In the genomic region with DNA sequence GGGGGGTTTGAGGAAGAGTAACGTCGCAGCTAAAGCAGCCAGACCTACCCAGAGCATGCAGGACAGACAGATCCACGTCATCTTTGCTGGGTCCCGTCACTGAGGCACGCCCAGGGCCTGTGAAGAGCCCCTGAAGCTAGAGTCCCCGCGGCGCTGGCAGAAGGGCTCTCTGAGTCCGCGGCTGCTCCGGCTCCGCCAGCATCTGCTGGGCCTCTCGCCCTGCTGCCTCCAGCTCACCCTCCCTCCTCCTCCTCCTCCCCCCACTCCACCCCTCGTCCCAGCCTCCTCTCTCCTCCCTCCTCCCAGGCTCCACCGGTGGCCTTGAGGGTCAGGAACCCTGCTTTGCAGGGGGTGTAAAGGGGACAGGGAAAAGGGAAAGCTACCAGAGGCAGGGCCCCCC, we compare ENCODE assay signal across 10 cellular contexts. TPM values are rescaled to one million over a fixed set of nuclear protein-coding genes. Genes with fewer than 3 reads are reported as not detected.
DNase-seq lines count a peak whose midpoint lies in the region; ATAC-seq and TF ChIP-seq lines count a peak whose summit lies in the region.
"Had no signal": no experiment of that assay in that cellular context is flagged by ENCODE, and none has a peak within 500 bp of the region (broad histone marks: within the 10 kb centered on the region; RNA-seq: fewer than 3 reads in every experiment).

A gene (minus strand): TSS at position 204 of the 400 bp plus-strand sequence. CDS start 123 bp downstream, at position 81.

- no peaks in the 10 kb centered on the region for H3K36me3 Mint-ChIP-seq in osteocyte (ENCODE audit: unreplicated experiment)

- H3K27me3 ChIP-seq in BE2C: no peaks in the 10 kb centered on the region

- peak within 1 kb of the TSS; percentile 98 for H3K27ac Mint-ChIP-seq in osteocyte (ENCODE audit: unreplicated experiment)

- peaks cover 48% of the 10 kb centered on the region for H3K4me1 ChIP-seq in BE2C

- DNase-seq in BE2C (peak; percentile 40), glomerular endothelial cell (ENCODE audit: extremely low read depth, low read depth, low spot score) (no peak), osteocyte (ENCODE audit: extremely low spot score, unreplicated experiment) (peak; percentile 88), HK-2 (ENCODE audit: unreplicated experiment) (no peak), UCSD-AML1 (lab: John Stamatoyannopoulos, UW; ENCODE audit: unreplicated experiment) (no peak)
- DNase-seq: DND-41, hippocampal formation had no signal

- H3K9me3 ChIP-seq in BE2C: no peaks in the 10 kb centered on the region

- H3K4me1 Mint-ChIP-seq in osteocyte (ENCODE audit: unreplicated experiment): peaks cover 74% of the 10 kb centered on the region

- H3K4me3 ChIP-seq in BE2C (ENCODE audit: low read depth, low read length) (no peak within 1 kb of the TSS), WI38 (ENCODE audit: low read depth, low read length) (peak within 1 kb of the TSS; percentile 59)

- H3K4me3 Mint-ChIP-seq in osteocyte (ENCODE audit: unreplicated experiment): peak within 1 kb of the TSS; percentile 79

- no peaks in the 10 kb centered on the region for H3K27me3 Mint-ChIP-seq in osteocyte (ENCODE audit: unreplicated experiment)

- H3K36me3 ChIP-seq in BE2C: peaks cover 32% of the 10 kb centered on the region

- ATAC-seq in HG02763 (IDR thresholded peaks at IDR 0.05; ENCODE audit: unreplicated experiment) (no peak), GM19467 (IDR thresholded peaks at IDR 0.05; ENCODE audit: unreplicated experiment) (no peak)

- no peak for TF ChIP-seq CTCF in BE2C (IDR thresholded peaks at IDR 0.05; ENCODE audit: low read depth, low read length)
- TF ChIP-seq CTCF in WI38 (IDR thresholded peaks at IDR 0.05; ENCODE audit: low read depth, low read length): no peak
- no peak for TF ChIP-seq CTCF in osteocyte (IDR thresholded peaks at IDR 0.05)

- no peaks in the 10 kb centered on the region for H3K9me3 Mint-ChIP-seq in osteocyte (ENCODE audit: unreplicated experiment)

RNA-seq across cellular contexts. Expression of the gene that starts here (rescaled TPM):
- 65.0 TPM for polyA plus RNA-seq in BE2C (2012; ENCODE audit: insufficient read depth, insufficient read length, low read depth)
- total RNA-seq in glomerular endothelial cell: 30.2 and 46.1 TPM in 2 replicates
- total RNA-seq in osteocyte: 80.8 and 82.5 TPM in 2 replicates

Comparison
In these comparisons a context has a peak if more than half of its experiments do, and no peak if none do; other contexts are left out.
1. DNase-seq: peak in BE2C (single experiment) and osteocyte (single experiment); none in glomerular endothelial cell (single experiment), HK-2 (single experiment) and UCSD-AML1 (single experiment).